ENCODE assay signal across 1 cellular context in genomic region chr17:74923538-74924249, GRCh38.
TF ChIP-seq lines count a peak whose summit lies in the region.

No MANE protein-coding gene starts in this region.

TF ChIP-seq in HEK293, 187 proteins besides CTCF, POLR2A, EP300 and RAD21 (continued from another document):
- TF ChIP-seq ZNF362 (tag by site-specific recombination; IDR thresholded peaks at IDR 0.05) (no peak), RBAK (tag by site-specific recombination; IDR thresholded peaks at IDR 0.05) (no peak), PRDM1 (tag by site-specific recombination; IDR thresholded peaks at IDR 0.05) (no peak), MEIS1 (CRISPR knock-in tag; IDR thresholded peaks at IDR 0.05; ENCODE audit: borderline replicate concordance) (no peak), ZSCAN4 (tag by site-specific recombination; IDR thresholded peaks at IDR 0.05) (no peak), FEZF1 (tag by site-specific recombination; IDR thresholded peaks at IDR 0.05) (no peak), ZNF530 (tag by site-specific recombination; IDR thresholded peaks at IDR 0.05; ENCODE audit: low read depth) (no peak), ZNF223 (tag by site-specific recombination; IDR thresholded peaks at IDR 0.05) (no peak), ZNF433 (tag by site-specific recombination; IDR thresholded peaks at IDR 0.05; ENCODE audit: low read depth) (no peak), ZNF133 (tag by site-specific recombination; IDR thresholded peaks at IDR 0.05) (no peak), ZSCAN5A (tag by site-specific recombination; IDR thresholded peaks at IDR 0.05) (no peak), ZNF274 (IDR thresholded peaks at IDR 0.05; ENCODE audit: low read length) (no peak), ZNF274 (tag by site-specific recombination; IDR thresholded peaks at IDR 0.05; ENCODE audit: borderline replicate concordance) (no peak), YY2 (tag by site-specific recombination; IDR thresholded peaks at IDR 0.05) (no peak), SCRT1 (tag by site-specific recombination; IDR thresholded peaks at IDR 0.05; ENCODE audit: borderline replicate concordance) (no peak), SP2 (tag by site-specific recombination; IDR thresholded peaks at IDR 0.05) (no peak), ZEB2 (tag by site-specific recombination; IDR thresholded peaks at IDR 0.05) (peak; percentile 63; the same call in 1 of the 2 replicates), ZBTB44 (tag by site-specific recombination; IDR thresholded peaks at IDR 0.05) (no peak), GLIS1 (tag by site-specific recombination; IDR thresholded peaks at IDR 0.05) (no peak), INSM2 (tag by site-specific recombination; IDR thresholded peaks at IDR 0.05) (no peak), ZXDB (tag by site-specific recombination; IDR thresholded peaks at IDR 0.05) (no peak), HOXA7 (CRISPR knock-in tag; IDR thresholded peaks at IDR 0.05; ENCODE audit: borderline replicate concordance) (no peak), ZNF423 (tag by site-specific recombination; IDR thresholded peaks at IDR 0.05) (no peak), ZNF10 (tag by site-specific recombination; IDR thresholded peaks at IDR 0.05) (no peak)
- TF ChIP-seq, protein P1, sequence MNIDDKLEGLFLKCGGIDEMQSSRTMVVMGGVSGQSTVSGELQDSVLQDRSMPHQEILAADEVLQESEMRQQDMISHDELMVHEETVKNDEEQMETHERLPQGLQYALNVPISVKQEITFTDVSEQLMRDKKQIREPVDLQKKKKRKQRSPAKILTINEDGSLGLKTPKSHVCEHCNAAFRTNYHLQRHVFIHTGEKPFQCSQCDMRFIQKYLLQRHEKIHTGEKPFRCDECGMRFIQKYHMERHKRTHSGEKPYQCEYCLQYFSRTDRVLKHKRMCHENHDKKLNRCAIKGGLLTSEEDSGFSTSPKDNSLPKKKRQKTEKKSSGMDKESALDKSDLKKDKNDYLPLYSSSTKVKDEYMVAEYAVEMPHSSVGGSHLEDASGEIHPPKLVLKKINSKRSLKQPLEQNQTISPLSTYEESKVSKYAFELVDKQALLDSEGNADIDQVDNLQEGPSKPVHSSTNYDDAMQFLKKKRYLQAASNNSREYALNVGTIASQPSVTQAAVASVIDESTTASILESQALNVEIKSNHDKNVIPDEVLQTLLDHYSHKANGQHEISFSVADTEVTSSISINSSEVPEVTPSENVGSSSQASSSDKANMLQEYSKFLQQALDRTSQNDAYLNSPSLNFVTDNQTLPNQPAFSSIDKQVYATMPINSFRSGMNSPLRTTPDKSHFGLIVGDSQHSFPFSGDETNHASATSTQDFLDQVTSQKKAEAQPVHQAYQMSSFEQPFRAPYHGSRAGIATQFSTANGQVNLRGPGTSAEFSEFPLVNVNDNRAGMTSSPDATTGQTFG (tag by site-specific recombination; IDR thresholded peaks at IDR 0.05; ENCODE audit: borderline replicate concordance) = no peak
